Comparison of ENCODE assay signal across 8 cellular contexts in genomic region chr16:28925386-28926228, GRCh38. TPM values are rescaled to one million over a fixed set of nuclear protein-coding genes. Genes with fewer than 3 reads are reported as not detected.
DNase-seq lines count a peak whose midpoint lies in the region; ATAC-seq and TF ChIP-seq lines count a peak whose summit lies in the region.

No MANE protein-coding gene starts in this region.

- H3K9me3 Mint-ChIP-seq in IgD-negative memory B cell, result no peaks in the 10 kb centered on the region

- peak overlapping the region; percentile 83 to 92 for H3K4me3 ChIP-seq in uterus

- H3K27me3 ChIP-seq in uterus, result no peaks in the 10 kb centered on the region

- peak; percentile 76 for DNase-seq in DMS153 treated with DMSO at 0.1 percent for 48 hours (lab: John Stamatoyannopoulos, UW; ENCODE audit: unreplicated experiment)
- peak; percentile 63 for DNase-seq in activated naive CD8-positive, alpha-beta T cell treated with anti-CD3 and anti-CD28 coated beads, Interleukin-2, amount 50 U/mL, for 16 hours (ENCODE audit: low read depth, low spot score)
- peak; percentile 88 for DNase-seq in left cardiac atrium
- DNase-seq in putamen (ENCODE audit: low spot score), result peak; percentile 60
- DNase-seq in uterus, result peak; percentile 73 to 77

- no peaks in the 10 kb centered on the region for H3K27me3 Mint-ChIP-seq in IgD-negative memory B cell

- TF ChIP-seq POLR2A in uterus (IDR thresholded peaks at IDR 0.05), result peak in 1 of 2 donors; percentile 30

- H3K4me1 Mint-ChIP-seq in IgD-negative memory B cell, result peaks cover 29 to 35% (median 32%) of the 10 kb centered on the region in 3 donors

- peaks cover 0 to 7% of the 10 kb centered on the region in 2 donors for H3K4me1 ChIP-seq in uterus

- intact Hi-C loops in left cardiac atrium (cut with DNase I) (no loop called here), uterus (cut with DNase I; ENCODE audit: low total_unique reads) (loop anchor here (10.0 kb wide), 1 partner anchor 51 kb away; the partner anchor contains the start of gene ATP2A1)

- ATAC-seq in GM21515 (IDR thresholded peaks at IDR 0.05; ENCODE audit: unreplicated experiment) (peak; percentile 27), SK-N-SH treated with all-trans-retinoic acid at 6 μM for 48 hours (peak; percentile 77), left cardiac atrium (peak; percentile 62 to 77)

- TF ChIP-seq CTCF in uterus (IDR thresholded peaks at IDR 0.05), result no peak

- H3K27ac Mint-ChIP-seq in IgD-negative memory B cell, result peak overlapping the region; percentile 88 to 98 (median 95)

- H3K27ac ChIP-seq in uterus, result peak overlapping the region; percentile 89 to 91

- H3K9me3 ChIP-seq in uterus, result no peaks in the 10 kb centered on the region

- H3K36me3 Mint-ChIP-seq in IgD-negative memory B cell, result no peaks in the 10 kb centered on the region

- no peaks in the 10 kb centered on the region for H3K36me3 ChIP-seq in uterus

- H3K4me3 Mint-ChIP-seq in IgD-negative memory B cell, result peak overlapping the region; percentile 91 to 98 (median 96)

TF ChIP-seq in SK-N-SH treated with all-trans-retinoic acid at 6 μM for 48 hours, 23 proteins besides CTCF, POLR2A, EP300 and RAD21:
- TF ChIP-seq RARB (CRISPR knock-in tag; IDR thresholded peaks at IDR 0.05) (no peak), TOX (CRISPR knock-in tag; IDR thresholded peaks at IDR 0.05; ENCODE audit: borderline replicate concordance) (no peak), ZNF70 (CRISPR knock-in tag; IDR thresholded peaks at IDR 0.05) (no peak), ZNF565 (CRISPR knock-in tag; conservative IDR thresholded peaks at IDR 0.05; ENCODE audit: low read depth) (no peak), ZC3H10 (CRISPR knock-in tag; IDR thresholded peaks at IDR 0.05) (no peak), ESRRG (CRISPR knock-in tag; IDR thresholded peaks at IDR 0.05) (no peak), PPARA (CRISPR knock-in tag; IDR thresholded peaks at IDR 0.05; ENCODE audit: borderline replicate concordance) (no peak), SNAI2 (CRISPR knock-in tag; IDR thresholded peaks at IDR 0.05) (no peak)
- TF ChIP-seq, protein P1, sequence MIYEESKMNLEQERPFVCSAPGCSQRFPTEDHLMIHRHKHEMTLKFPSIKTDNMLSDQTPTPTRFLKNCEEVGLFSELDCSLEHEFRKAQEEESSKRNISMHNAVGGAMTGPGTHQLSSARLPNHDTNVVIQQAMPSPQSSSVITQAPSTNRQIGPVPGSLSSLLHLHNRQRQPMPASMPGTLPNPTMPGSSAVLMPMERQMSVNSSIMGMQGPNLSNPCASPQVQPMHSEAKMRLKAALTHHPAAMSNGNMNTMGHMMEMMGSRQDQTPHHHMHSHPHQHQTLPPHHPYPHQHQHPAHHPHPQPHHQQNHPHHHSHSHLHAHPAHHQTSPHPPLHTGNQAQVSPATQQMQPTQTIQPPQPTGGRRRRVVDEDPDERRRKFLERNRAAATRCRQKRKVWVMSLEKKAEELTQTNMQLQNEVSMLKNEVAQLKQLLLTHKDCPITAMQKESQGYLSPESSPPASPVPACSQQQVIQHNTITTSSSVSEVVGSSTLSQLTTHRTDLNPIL (CRISPR knock-in tag; IDR thresholded peaks at IDR 0.05; ENCODE audit: low read depth), result no peak
- TF ChIP-seq, protein P2, sequence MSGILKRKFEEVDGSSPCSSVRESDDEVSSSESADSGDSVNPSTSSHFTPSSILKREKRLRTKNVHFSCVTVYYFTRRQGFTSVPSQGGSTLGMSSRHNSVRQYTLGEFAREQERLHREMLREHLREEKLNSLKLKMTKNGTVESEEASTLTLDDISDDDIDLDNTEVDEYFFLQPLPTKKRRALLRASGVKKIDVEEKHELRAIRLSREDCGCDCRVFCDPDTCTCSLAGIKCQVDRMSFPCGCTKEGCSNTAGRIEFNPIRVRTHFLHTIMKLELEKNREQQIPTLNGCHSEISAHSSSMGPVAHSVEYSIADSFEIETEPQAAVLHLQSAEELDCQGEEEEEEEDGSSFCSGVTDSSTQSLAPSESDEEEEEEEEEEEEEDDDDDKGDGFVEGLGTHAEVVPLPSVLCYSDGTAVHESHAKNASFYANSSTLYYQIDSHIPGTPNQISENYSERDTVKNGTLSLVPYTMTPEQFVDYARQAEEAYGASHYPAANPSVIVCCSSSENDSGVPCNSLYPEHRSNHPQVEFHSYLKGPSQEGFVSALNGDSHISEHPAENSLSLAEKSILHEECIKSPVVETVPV (CRISPR knock-in tag; IDR thresholded peaks at IDR 0.05), result no peak
- TF ChIP-seq, protein P3, sequence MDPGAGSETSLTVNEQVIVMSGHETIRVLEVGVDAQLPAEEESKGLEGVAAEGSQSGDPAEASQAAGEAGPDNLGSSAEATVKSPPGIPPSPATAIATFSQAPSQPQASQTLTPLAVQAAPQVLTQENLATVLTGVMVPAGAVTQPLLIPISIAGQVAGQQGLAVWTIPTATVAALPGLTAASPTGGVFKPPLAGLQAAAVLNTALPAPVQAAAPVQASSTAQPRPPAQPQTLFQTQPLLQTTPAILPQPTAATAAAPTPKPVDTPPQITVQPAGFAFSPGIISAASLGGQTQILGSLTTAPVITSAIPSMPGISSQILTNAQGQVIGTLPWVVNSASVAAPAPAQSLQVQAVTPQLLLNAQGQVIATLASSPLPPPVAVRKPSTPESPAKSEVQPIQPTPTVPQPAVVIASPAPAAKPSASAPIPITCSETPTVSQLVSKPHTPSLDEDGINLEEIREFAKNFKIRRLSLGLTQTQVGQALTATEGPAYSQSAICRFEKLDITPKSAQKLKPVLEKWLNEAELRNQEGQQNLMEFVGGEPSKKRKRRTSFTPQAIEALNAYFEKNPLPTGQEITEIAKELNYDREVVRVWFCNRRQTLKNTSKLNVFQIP (CRISPR knock-in tag; IDR thresholded peaks at IDR 0.05; ENCODE audit: borderline replicate concordance, low read depth), result no peak
TF ChIP-seq in SK-N-SH treated with all-trans-retinoic acid at 6 μM for 48 hours: peak in this region for 0.

RNA-seq across cellular contexts. Expression of gene RABEP2, which starts 0.6 kb away (rescaled TPM):
- polyA plus RNA-seq in IgD-negative memory B cell, result 31.7 TPM
- 10 to 100 TPM; 14.7 to 21.0 TPM for total RNA-seq in left cardiac atrium
- 10 to 100 TPM in 2 of 4 donors, 1 to 10 TPM in 2; 4.9 to 41.1 (median 9.3) TPM for total RNA-seq in uterus

RNA-seq across cellular contexts. Expression of gene CD19, which starts 6.2 kb away (rescaled TPM):
- polyA plus RNA-seq in IgD-negative memory B cell, result 185 TPM
- under 1 TPM in 1 of 2 donors, not detected in 1; 0.12 TPM for total RNA-seq in left cardiac atrium
- total RNA-seq in uterus, result 1 to 10 TPM in 1 of 4 donors, not detected in 3; 1.5 TPM

RNA-seq across cellular contexts. Expression of gene NFATC2IP, which starts 25.1 kb away (rescaled TPM):
- 29.6 TPM for polyA plus RNA-seq in IgD-negative memory B cell
- total RNA-seq in left cardiac atrium (10 to 100 TPM; 15.0 to 18.3 TPM), uterus (10 to 100 TPM; 10.3 to 40.8 (median 16.6) TPM)

RNA-seq across cellular contexts. Expression of gene ATP2A1, which starts 47.3 kb away (rescaled TPM):
- polyA plus RNA-seq in IgD-negative memory B cell, result not detected
- total RNA-seq in left cardiac atrium (under 1 TPM; 0.27 to 0.37 TPM), uterus (1 to 10 TPM in 1 of 4 donors, not detected in 3; 1.6 TPM)

RNA-seq across cellular contexts. Expression of gene SPNS1, which starts 49.0 kb away (rescaled TPM):
- 20.9 TPM for polyA plus RNA-seq in IgD-negative memory B cell
- total RNA-seq in left cardiac atrium, result 10 to 100 TPM; 19.6 to 21.4 TPM
- 10 to 100 TPM in 3 of 4 donors, 1 to 10 TPM in 1; 7.4 to 74.3 (median 25.3) TPM for total RNA-seq in uterus

Comparison
In these comparisons a context has a peak if more than half of its experiments do, and no peak if none do; other contexts are left out.
1. Peak in every context shown above with its lines: DNase-seq, ATAC-seq, H3K4me3 ChIP-seq and H3K27ac ChIP-seq.
2. ATAC-seq: peak in every context shown above with its lines; median percentile 77 in SK-N-SH treated with all-trans-retinoic acid at 6 μM for 48 hours; 70 in left cardiac atrium; 27 in GM21515.